8 cellular contexts compared by ENCODE assay signal in genomic region chr1:171226757-171227370, GRCh38. TPM values are rescaled to one million over a fixed set of nuclear protein-coding genes. Genes with fewer than 3 reads are reported as not detected.
DNase-seq lines count a peak whose midpoint lies in the region; ATAC-seq, FAIRE-seq and TF ChIP-seq lines count a peak whose summit lies in the region.

No MANE protein-coding gene starts in this region.

- H3K36me3 Mint-ChIP-seq in osteocyte (ENCODE audit: unreplicated experiment): no peaks in the 10 kb centered on the region

- ATAC-seq in GM19023 (IDR thresholded peaks at IDR 0.05; ENCODE audit: unreplicated experiment): peak; percentile 90
- peak; percentile 94 for ATAC-seq in HG03103 (IDR thresholded peaks at IDR 0.05; ENCODE audit: low read depth, unreplicated experiment)

- peak; percentile 92 for FAIRE-seq in TTC549 (lab: Jason Lieb, UNC)

- DNase-seq in D341Med (ENCODE audit: low spot score) (peak; percentile 72), NCI-H2107 (lab: John Stamatoyannopoulos, UW) (peak; percentile 37), fibroblast of pulmonary artery (ENCODE audit: low read depth) (peak; percentile 91), osteocyte (ENCODE audit: extremely low spot score, unreplicated experiment) (no peak)
- no peak for DNase-seq in activated naive CD4-positive, alpha-beta T cell (lab: John Stamatoyannopoulos, UW)

- H3K4me1 Mint-ChIP-seq in osteocyte (ENCODE audit: unreplicated experiment): peaks cover 39% of the 10 kb centered on the region

- peaks cover 5% of the 10 kb centered on the region for H3K27me3 Mint-ChIP-seq in osteocyte (ENCODE audit: unreplicated experiment)

- no peak overlapping the region for H3K4me3 ChIP-seq in fibroblast of pulmonary artery (replicated peaks; ENCODE audit: low read depth, low read length)

- TF ChIP-seq CTCF in fibroblast of pulmonary artery (IDR thresholded peaks at IDR 0.05; ENCODE audit: low read length, missing control alignments) (peak; percentile 86), osteocyte (IDR thresholded peaks at IDR 0.05) (peak; percentile 87)

- H3K9me3 Mint-ChIP-seq in osteocyte (ENCODE audit: unreplicated experiment): peaks cover 4% of the 10 kb centered on the region

- H3K27ac Mint-ChIP-seq in osteocyte (ENCODE audit: unreplicated experiment): no peak overlapping the region

- no peak overlapping the region for H3K4me3 Mint-ChIP-seq in osteocyte (ENCODE audit: unreplicated experiment)

RNA-seq across cellular contexts. Expression of gene FMO1, which starts 21.4 kb away (rescaled TPM):
- total RNA-seq in osteocyte: 2.7 and 3.6 TPM in 2 replicates

RNA-seq across cellular contexts. Expression of gene FMO2, which starts 41.8 kb away (rescaled TPM):
- total RNA-seq in osteocyte: 0.24 and 0.94 TPM in 2 replicates

Comparison
In these comparisons a context has a peak if more than half of its experiments do, and no peak if none do; other contexts are left out.
1. DNase-seq: peak in D341Med (single experiment), NCI-H2107 (single experiment) and fibroblast of pulmonary artery (single experiment); none in osteocyte (single experiment) and activated naive CD4-positive, alpha-beta T cell (0 of 4).